In genomic region chrX:48478806-48479205, GRCh38 we compare ENCODE assay signal across 29 cellular contexts. TPM values are rescaled to one million over a fixed set of nuclear protein-coding genes. Genes with fewer than 3 reads are reported as not detected.
A peak's percentile ranks its signal among the peaks of the same experiment; 100 is the strongest.
DNase-seq lines count a peak whose midpoint lies in the region; ATAC-seq and TF ChIP-seq lines count a peak whose summit lies in the region.
"Had no signal": no experiment of that assay in that cellular context is flagged by ENCODE, and none has a peak within 500 bp of the region (broad histone marks: within the 10 kb centered on the region; RNA-seq: fewer than 3 reads in every experiment).

No MANE protein-coding gene starts in this region.

- H3K4me2 ChIP-seq in Loucy (ENCODE audit: low read depth, low read length, poor library complexity, severe bottlenecking) (peak overlapping the region; percentile 78), smooth muscle cell (no peak overlapping the region)
- H3K4me2 ChIP-seq: KMS-11 had no signal

- no peak for ATAC-seq in HG02798 (IDR thresholded peaks at IDR 0.05; ENCODE audit: poor library complexity, unreplicated experiment)
- ATAC-seq: activated CD4-positive, CD25-positive, alpha-beta regulatory T cell treated with anti-CD3 and anti-CD28 coated beads, Interleukin-2, amount 50 U/mL, for 24 hours; esophagus mucosa; left lung had no signal

- H3K36me3 Mint-ChIP-seq in activated naive CD4-positive, alpha-beta T cell treated with anti-CD3 and anti-CD28 coated beads, Interleukin-2, amount 50 U/mL, for 24 hours: peaks cover 14% of the 10 kb centered on the region
- peaks cover 54% of the 10 kb centered on the region for H3K36me3 Mint-ChIP-seq in activated T-helper 2 cell treated with anti-CD3 and anti-CD28 coated beads, Interferon-gamma antibody, Interleukin-2, Interleukin-4, amounts not matched to agents 10 μg/mL and 5 μg/mL and 100 μg/mL, durations not matched to agents 14 hours and 24 hours and 36 hours (ENCODE audit: low read depth)
- peaks cover 16% of the 10 kb centered on the region for H3K36me3 Mint-ChIP-seq in neural crest cell (ENCODE audit: low read depth)

- H3K9me3 Mint-ChIP-seq in activated naive CD4-positive, alpha-beta T cell treated with anti-CD3 and anti-CD28 coated beads, Interleukin-2, amount 50 U/mL, for 24 hours: no peaks in the 10 kb centered on the region
- no peaks in the 10 kb centered on the region for H3K9me3 Mint-ChIP-seq in activated T-helper 2 cell treated with anti-CD3 and anti-CD28 coated beads, Interferon-gamma antibody, Interleukin-2, Interleukin-4, amounts not matched to agents 10 μg/mL and 5 μg/mL and 100 μg/mL, durations not matched to agents 14 hours and 24 hours and 36 hours
- H3K9me3 Mint-ChIP-seq in neural crest cell: peaks cover 4% of the 10 kb centered on the region

- H4K20me1 ChIP-seq in Loucy (ENCODE audit: insufficient read depth, low read length, poor library complexity, severe bottlenecking) (no peaks in the 10 kb centered on the region), smooth muscle cell (ENCODE audit: low read depth) (no peaks in the 10 kb centered on the region)

- H3K9ac ChIP-seq in Loucy (ENCODE audit: low read depth, low read length, poor library complexity, severe bottlenecking) (no peak overlapping the region), smooth muscle cell (ENCODE audit: low read depth) (no peak overlapping the region)
- H3K9ac ChIP-seq: KMS-11 had no signal

- H3K4me1 ChIP-seq in Loucy (ENCODE audit: insufficient read depth, low read length, poor library complexity, severe bottlenecking) (peaks cover 11% of the 10 kb centered on the region), smooth muscle cell (ENCODE audit: low read depth) (no peaks in the 10 kb centered on the region), BE2C (no peaks in the 10 kb centered on the region)
- H3K4me1 ChIP-seq: left lung had no signal

- H3K27ac Mint-ChIP-seq in activated naive CD4-positive, alpha-beta T cell treated with anti-CD3 and anti-CD28 coated beads, Interleukin-2, amount 50 U/mL, for 24 hours: peak overlapping the region; percentile 76
- no peak overlapping the region for H3K27ac Mint-ChIP-seq in activated T-helper 2 cell treated with anti-CD3 and anti-CD28 coated beads, Interferon-gamma antibody, Interleukin-2, Interleukin-4, amounts not matched to agents 10 μg/mL and 5 μg/mL and 100 μg/mL, durations not matched to agents 14 hours and 24 hours and 36 hours
- no peak overlapping the region for H3K27ac Mint-ChIP-seq in neural crest cell (ENCODE audit: unreplicated experiment)

- peaks cover 18% of the 10 kb centered on the region; the same call in 1 of the 2 replicates for H3K36me3 ChIP-seq in Loucy (ENCODE audit: insufficient read depth, low read length)
- H3K36me3 ChIP-seq in smooth muscle cell (ENCODE audit: low read depth): peaks cover 4% of the 10 kb centered on the region
- peaks cover 7% of the 10 kb centered on the region for H3K36me3 ChIP-seq in BE2C

- no peaks in the 10 kb centered on the region for H3F3A ChIP-seq in Loucy (ENCODE audit: low read depth)
- no peaks in the 10 kb centered on the region for H3F3A ChIP-seq in smooth muscle cell (ENCODE audit: low read depth)

- intact Hi-C loops in activated T-helper 2 cell treated with anti-CD3 and anti-CD28 coated beads, Interferon-gamma antibody, Interleukin-2, Interleukin-4, amounts not matched to agents 10 μg/mL and 5 μg/mL and 100 μg/mL, durations not matched to agents 14 hours and 24 hours and 36 hours (cut with micrococcal nuclease): loop anchor here (5.0 kb wide), 4 partner anchors 43 to 118 kb away; partner anchors contain the start of genes EBP, RBM3, TBC1D25 and WDR13

- H3K4me3 Mint-ChIP-seq in activated naive CD4-positive, alpha-beta T cell treated with anti-CD3 and anti-CD28 coated beads, Interleukin-2, amount 50 U/mL, for 24 hours: no peak overlapping the region
- peak overlapping the region; percentile 37 for H3K4me3 Mint-ChIP-seq in activated T-helper 2 cell treated with anti-CD3 and anti-CD28 coated beads, Interferon-gamma antibody, Interleukin-2, Interleukin-4, amounts not matched to agents 10 μg/mL and 5 μg/mL and 100 μg/mL, durations not matched to agents 14 hours and 24 hours and 36 hours (ENCODE audit: low read depth)
- peak overlapping the region; percentile 23 for H3K4me3 Mint-ChIP-seq in neural crest cell

- peaks cover 27% of the 10 kb centered on the region for H3K4me1 Mint-ChIP-seq in activated naive CD4-positive, alpha-beta T cell treated with anti-CD3 and anti-CD28 coated beads, Interleukin-2, amount 50 U/mL, for 24 hours
- peaks cover 31% of the 10 kb centered on the region for H3K4me1 Mint-ChIP-seq in activated T-helper 2 cell treated with anti-CD3 and anti-CD28 coated beads, Interferon-gamma antibody, Interleukin-2, Interleukin-4, amounts not matched to agents 10 μg/mL and 5 μg/mL and 100 μg/mL, durations not matched to agents 14 hours and 24 hours and 36 hours (ENCODE audit: low read depth)
- H3K4me1 Mint-ChIP-seq in neural crest cell: peaks cover 25% of the 10 kb centered on the region

- H3K4me3 ChIP-seq in Loucy (ENCODE audit: low read length, poor library complexity, severe bottlenecking) (no peak overlapping the region), smooth muscle cell (no peak overlapping the region), BE2C (ENCODE audit: low read depth, low read length) (no peak overlapping the region)
- H3K4me3 ChIP-seq: HAP-1, left lung, sigmoid colon, SK-N-MC, upper lobe of left lung had no signal

- H3K9me3 ChIP-seq in Loucy (ENCODE audit: insufficient read depth, low read depth, low read length) (no peaks in the 10 kb centered on the region), smooth muscle cell (replicated peaks; ENCODE audit: low read depth) (no peaks in the 10 kb centered on the region), BE2C (no peaks in the 10 kb centered on the region)
- H3K9me3 ChIP-seq: HAP-1, left lung, sigmoid colon, upper lobe of left lung had no signal

- WGBS in smooth muscle cell (ENCODE audit: low lambda C conversion rate): 81% methylated on average over 5 of the region's 5 CpGs

- peaks cover 39% of the 10 kb centered on the region for H3K79me2 ChIP-seq in Loucy (ENCODE audit: insufficient read depth, low read length)
- peaks cover 23% of the 10 kb centered on the region for H3K79me2 ChIP-seq in smooth muscle cell (ENCODE audit: low read depth)

- no peaks in the 10 kb centered on the region for H3K27me3 Mint-ChIP-seq in activated naive CD4-positive, alpha-beta T cell treated with anti-CD3 and anti-CD28 coated beads, Interleukin-2, amount 50 U/mL, for 24 hours
- H3K27me3 Mint-ChIP-seq in activated T-helper 2 cell treated with anti-CD3 and anti-CD28 coated beads, Interferon-gamma antibody, Interleukin-2, Interleukin-4, amounts not matched to agents 10 μg/mL and 5 μg/mL and 100 μg/mL, durations not matched to agents 14 hours and 24 hours and 36 hours (ENCODE audit: low read depth): no peaks in the 10 kb centered on the region
- no peaks in the 10 kb centered on the region for H3K27me3 Mint-ChIP-seq in neural crest cell (ENCODE audit: low read depth)

- H3K27me3 ChIP-seq in Loucy (ENCODE audit: insufficient read depth, low read length, poor library complexity, severe bottlenecking): no peaks in the 10 kb centered on the region
- H3K27me3 ChIP-seq in smooth muscle cell (ENCODE audit: low read depth): no peaks in the 10 kb centered on the region
- no peaks in the 10 kb centered on the region for H3K27me3 ChIP-seq in BE2C
- H3K27me3 ChIP-seq: left lung, sigmoid colon, upper lobe of left lung had no signal

- no peaks in the 10 kb centered on the region for H3K9me2 ChIP-seq in Loucy (replicated peaks; ENCODE audit: low read depth, low read length)

- no peak overlapping the region for H3K27ac ChIP-seq in smooth muscle cell (ENCODE audit: low read depth)
- H3K27ac ChIP-seq: HL-60, KMS-11, left lung, sigmoid colon, SK-N-MC, upper lobe of left lung had no signal

- H2AFZ ChIP-seq in Loucy (ENCODE audit: low read length): no peak overlapping the region
- H2AFZ ChIP-seq in smooth muscle cell (ENCODE audit: low read depth): no peak overlapping the region

- TF ChIP-seq CTCF in Loucy (conservative IDR thresholded peaks at IDR 0.05; ENCODE audit: low read length) (no peak), neural crest cell (conservative IDR thresholded peaks at IDR 0.05) (no peak), smooth muscle cell (IDR thresholded peaks at IDR 0.05; ENCODE audit: borderline replicate concordance, insufficient read depth, poor library complexity, severe bottlenecking) (no peak), BE2C (IDR thresholded peaks at IDR 0.05; ENCODE audit: low read depth, low read length) (no peak)

- no peak for DNase-seq in activated naive CD4-positive, alpha-beta T cell treated with anti-CD3 and anti-CD28 coated beads, Interleukin-2, amount 50 U/mL, for 16 hours
- no peak for DNase-seq in activated T-helper 2 cell treated with anti-CD3 and anti-CD28 coated beads, Interferon-gamma antibody, Interleukin-2, Interleukin-4, amounts not matched to agents 10 μg/mL and 5 μg/mL and 100 μg/mL, durations not matched to agents 14 hours and 24 hours and 36 hours (ENCODE audit: low spot score)
- DNase-seq in neural crest cell (ENCODE audit: low read depth, low spot score): no peak
- no peak for DNase-seq in smooth muscle cell (lab: John Stamatoyannopoulos, UW; ENCODE audit: unreplicated experiment)
- no peak for DNase-seq in BE2C
- DNase-seq: ACHN; central memory CD4-positive, alpha-beta T cell; COR-L47; glutamatergic neuron; left lung; NCI-H1417 treated with DMSO at 0.1 percent for 48 hours; NCI-H2029 treated with DMSO at 0.1 percent for 48 hours; NCI-H526; NK-92 treated with Interleukin-12 subunit alpha and Interleukin-12 subunit beta, amount 100 ng/mL, for 24 hours; nucleus accumbens; sigmoid colon; stimulated activated CD4-positive, alpha-beta T cell treated with anti-CD3 and anti-CD28 coated beads, Interleukin-15, amount 100 ng/mL, for 24 hours; stimulated activated CD4-positive, alpha-beta T cell treated with anti-CD3 and anti-CD28 coated beads, Interleukin-4, amount 100 ng/mL, for 4 hours; T-helper 1 cell had no signal

RNA-seq across cellular contexts. Expression of gene FTSJ1, which starts 2.8 kb away (rescaled TPM):
- total RNA-seq in activated T-helper 2 cell treated with anti-CD3 and anti-CD28 coated beads, Interferon-gamma antibody, Interleukin-2, Interleukin-4, amounts not matched to agents 10 μg/mL and 5 μg/mL and 100 μg/mL, durations not matched to agents 14 hours and 24 hours and 36 hours: 84.6 and 89.8 TPM in 2 replicates
- total RNA-seq in neural crest cell (42.2 and 45.8 TPM in 2 replicates), smooth muscle cell (60.6 and 78.9 TPM in 2 replicates)
- 80.8 and 82.4 TPM in 2 replicates for polyA plus RNA-seq in smooth muscle cell
- polyA plus RNA-seq in BE2C (2012; ENCODE audit: insufficient read depth, insufficient read length, low read depth): 122 TPM

RNA-seq across cellular contexts. Expression of gene SLC38A5, which starts 8.7 kb away (rescaled TPM):
- total RNA-seq in activated T-helper 2 cell treated with anti-CD3 and anti-CD28 coated beads, Interferon-gamma antibody, Interleukin-2, Interleukin-4, amounts not matched to agents 10 μg/mL and 5 μg/mL and 100 μg/mL, durations not matched to agents 14 hours and 24 hours and 36 hours: 146 and 147 TPM in 2 replicates
- total RNA-seq in neural crest cell (6.5 and 8.8 TPM in 2 replicates), smooth muscle cell (69.4 and 79.0 TPM in 2 replicates)
- 68.7 and 88.7 TPM in 2 replicates for polyA plus RNA-seq in smooth muscle cell
- polyA plus RNA-seq in BE2C (2012; ENCODE audit: insufficient read depth, insufficient read length, low read depth): 0.56 TPM

RNA-seq across cellular contexts. Expression of gene PORCN, which starts 30.0 kb away (rescaled TPM):
- 16.5 and 17.7 TPM in 2 replicates for total RNA-seq in activated T-helper 2 cell treated with anti-CD3 and anti-CD28 coated beads, Interferon-gamma antibody, Interleukin-2, Interleukin-4, amounts not matched to agents 10 μg/mL and 5 μg/mL and 100 μg/mL, durations not matched to agents 14 hours and 24 hours and 36 hours
- total RNA-seq in neural crest cell: 13.0 and 14.2 TPM in 2 replicates
- 25.1 and 25.5 TPM in 2 replicates for total RNA-seq in smooth muscle cell
- 14.8 and 23.2 TPM in 2 replicates for polyA plus RNA-seq in smooth muscle cell
- polyA plus RNA-seq in BE2C (2012; ENCODE audit: insufficient read depth, insufficient read length, low read depth): 27.1 TPM

RNA-seq across cellular contexts. Expression of gene EBP, which starts 42.8 kb away (rescaled TPM):
- total RNA-seq in activated T-helper 2 cell treated with anti-CD3 and anti-CD28 coated beads, Interferon-gamma antibody, Interleukin-2, Interleukin-4, amounts not matched to agents 10 μg/mL and 5 μg/mL and 100 μg/mL, durations not matched to agents 14 hours and 24 hours and 36 hours: 209 and 212 TPM in 2 replicates
- total RNA-seq in neural crest cell (155 and 168 TPM in 2 replicates), smooth muscle cell (49.1 and 63.0 TPM in 2 replicates)
- polyA plus RNA-seq in smooth muscle cell: 85.5 and 99.8 TPM in 2 replicates
- polyA plus RNA-seq in BE2C (2012; ENCODE audit: insufficient read depth, insufficient read length, low read depth): 208 TPM
